20 cellular contexts compared by ENCODE assay signal in genomic region chr7:64651632-64652165, GRCh38.
"Had no signal": no experiment of that assay in that cellular context is flagged by ENCODE, and none has a peak within 500 bp of the region (broad histone marks: within the 10 kb centered on the region; RNA-seq: fewer than 3 reads in every experiment).

No MANE protein-coding gene starts in this region.

- H3K9me3 ChIP-seq: lower lobe of right lung, tibial artery, uterus had no signal

- H3K27me3 Mint-ChIP-seq: activated B cell treated with CpG ODN at 0.5 μM for 24 hours; activated CD8-positive, alpha-beta T cell treated with anti-CD3 and anti-CD28 coated beads for 36 hours; activated naive CD8-positive, alpha-beta T cell treated with anti-CD3 and anti-CD28 coated beads, Interleukin-2, amount 10 ng/mL, durations not matched to agents 7 days and 5 days; naive thymus-derived CD8-positive, alpha-beta T cell; progenitor cell of endocrine pancreas had no signal

- H3K36me3 Mint-ChIP-seq: activated naive CD8-positive, alpha-beta T cell treated with anti-CD3 and anti-CD28 coated beads, Interleukin-2, amount 10 ng/mL, durations not matched to agents 7 days and 5 days had no signal

- H3K27ac ChIP-seq: epithelial cell of prostate, foreskin keratinocyte, lower lobe of right lung, tibial artery, uterus had no signal

- H3K27ac Mint-ChIP-seq: activated B cell treated with CpG ODN at 0.5 μM for 24 hours; activated CD8-positive, alpha-beta T cell treated with anti-CD3 and anti-CD28 coated beads for 36 hours; activated naive CD8-positive, alpha-beta T cell treated with anti-CD3 and anti-CD28 coated beads, Interleukin-2, amount 10 ng/mL, durations not matched to agents 7 days and 5 days; activated T-helper 2 cell treated with anti-CD3 and anti-CD28 coated beads, Interferon-gamma antibody, Interleukin-2, Interleukin-4, amounts not matched to agents 10 μg/mL and 5 μg/mL and 100 μg/mL, durations not matched to agents 14 hours and 24 hours and 36 hours; effector memory CD8-positive, alpha-beta T cell; naive thymus-derived CD8-positive, alpha-beta T cell; progenitor cell of endocrine pancreas had no signal

- H3K4me1 ChIP-seq: foreskin keratinocyte, lower lobe of right lung, tibial artery, uterus had no signal

- DNase-seq: activated B cell treated with CpG ODN at 0.5 μM for 24 hours; activated CD4-positive, alpha-beta T cell treated with anti-CD3 and anti-CD28 coated beads for 48 hours; activated CD8-positive, alpha-beta T cell treated with anti-CD3 and anti-CD28 coated beads for 36 hours; activated naive CD4-positive, alpha-beta T cell treated with Interleukin-2 at 50 U/mL for 16 hours; activated naive CD8-positive, alpha-beta T cell treated with anti-CD3 and anti-CD28 coated beads, Interleukin-2, amount 10 ng/mL, durations not matched to agents 7 days and 5 days; activated T-cell treated with anti-CD3 and anti-CD28 coated beads, Interleukin-2, amount 50 U/mL, for 1 hour; effector memory CD8-positive, alpha-beta T cell; foreskin keratinocyte; islet precursor cell; left colon; lower lobe of right lung; naive thymus-derived CD8-positive, alpha-beta T cell; stimulated activated CD4-positive, alpha-beta T cell treated with anti-CD3 and anti-CD28 coated beads, Interleukin-12 subunit alpha, Interleukin-12 subunit beta, amount 100 ng/mL, for 4 hours; stimulated activated CD4-positive, alpha-beta T cell treated with anti-CD3 and anti-CD28 coated beads, Interleukin-1b, Interleukin-23, amount 100 ng/mL, for 48 hours; stimulated activated naive CD4-positive, alpha-beta T cell treated with Interleukin-2 at 50 U/mL for 16 hours; tibial artery; uterus had no signal

- H3K4me3 Mint-ChIP-seq: activated B cell treated with CpG ODN at 0.5 μM for 24 hours; activated CD8-positive, alpha-beta T cell treated with anti-CD3 and anti-CD28 coated beads for 36 hours; activated naive CD8-positive, alpha-beta T cell treated with anti-CD3 and anti-CD28 coated beads, Interleukin-2, amount 10 ng/mL, durations not matched to agents 7 days and 5 days; effector memory CD8-positive, alpha-beta T cell; naive thymus-derived CD8-positive, alpha-beta T cell had no signal

- H3K36me3 ChIP-seq: lower lobe of right lung, tibial artery, uterus had no signal

- H3K4me1 Mint-ChIP-seq: activated B cell treated with CpG ODN at 0.5 μM for 24 hours; activated naive CD8-positive, alpha-beta T cell treated with anti-CD3 and anti-CD28 coated beads, Interleukin-2, amount 10 ng/mL, durations not matched to agents 7 days and 5 days; naive thymus-derived CD8-positive, alpha-beta T cell had no signal

- ATAC-seq: activated CD8-positive, alpha-beta T cell treated with anti-CD3 and anti-CD28 coated beads for 36 hours; effector memory CD8-positive, alpha-beta T cell; foreskin keratinocyte; left colon; lower lobe of right lung; naive thymus-derived CD8-positive, alpha-beta T cell had no signal

- H3K4me3 ChIP-seq: lower lobe of right lung, tibial artery, uterus had no signal

- H3K27me3 ChIP-seq: foreskin keratinocyte, tibial artery, uterus had no signal

- H3K9me3 Mint-ChIP-seq: activated B cell treated with CpG ODN at 0.5 μM for 24 hours; activated CD8-positive, alpha-beta T cell treated with anti-CD3 and anti-CD28 coated beads for 36 hours; effector memory CD8-positive, alpha-beta T cell had no signal
